Comparison of ENCODE assay signal across 29 cellular contexts in the genomic region with DNA sequence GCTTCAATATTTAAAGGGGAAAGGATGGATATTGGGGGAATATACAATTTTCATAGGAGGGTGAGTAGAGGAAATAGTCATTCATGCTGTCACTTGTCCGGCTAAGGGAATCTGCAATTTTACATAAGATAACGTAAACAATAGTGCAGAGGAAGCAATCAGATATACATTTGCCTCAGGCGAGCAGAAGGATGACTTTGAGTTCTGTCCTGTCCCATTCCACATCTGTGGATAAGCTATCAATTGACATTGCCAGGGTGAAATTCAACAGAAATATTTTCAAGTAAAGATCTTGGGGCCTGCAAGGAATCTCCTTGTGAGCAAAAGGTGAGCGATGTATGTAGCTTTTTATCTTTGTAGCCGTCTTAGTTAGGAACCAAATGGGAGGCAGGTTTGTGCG. TPM values are rescaled to one million over a fixed set of nuclear protein-coding genes. Genes with fewer than 3 reads are reported as not detected.
DNase-seq lines count a peak whose midpoint lies in the region; FAIRE-seq and TF ChIP-seq lines count a peak whose summit lies in the region.
"Had no signal": no experiment of that assay in that cellular context is flagged by ENCODE, and none has a peak within 500 bp of the region (broad histone marks: within the 10 kb centered on the region; RNA-seq: fewer than 3 reads in every experiment).

No MANE protein-coding gene starts in this region.

- H3K9ac ChIP-seq in mesendoderm (ENCODE audit: low read length), result no peak overlapping the region
- H3K9ac ChIP-seq in kidney (ENCODE audit: low read length in 2 of 2), result no peak overlapping the region
- H3K9ac ChIP-seq: BLaER1; BLaER1 treated with 17β-estradiol and CSF1 and Interleukin-3, amounts not matched to agents 10 nM and 100 nM had no signal

- no peak overlapping the region for H3K23ac ChIP-seq in mesendoderm (ENCODE audit: low read length)

- no peak overlapping the region for H2AK5ac ChIP-seq in mesendoderm (ENCODE audit: low read length)

- H3K4me1 ChIP-seq in mesendoderm (ENCODE audit: control insufficient read depth, low read depth, low read length) (no peaks in the 10 kb centered on the region), kidney (ENCODE audit: control insufficient read depth in 1 of 2, insufficient read depth in 1 of 2, low read depth in 1 of 2, low read length in 2 of 2) (no peaks in the 10 kb centered on the region)
- H3K4me1 ChIP-seq: BE2C; BLaER1; BLaER1 treated with 17β-estradiol and CSF1 and Interleukin-3, amounts not matched to agents 10 nM and 100 nM; Caco-2 had no signal

- no peaks in the 10 kb centered on the region for H3K27me3 ChIP-seq in mesendoderm (ENCODE audit: insufficient read depth, low read length, poor library complexity)
- H3K27me3 ChIP-seq: BLaER1; BLaER1 treated with 17β-estradiol and CSF1 and Interleukin-3, amounts not matched to agents 10 nM and 100 nM had no signal

- H3K4me2 ChIP-seq in mesendoderm (ENCODE audit: low read length), result no peak overlapping the region
- H3K4me2 ChIP-seq: A549; BLaER1; BLaER1 treated with 17β-estradiol and CSF1 and Interleukin-3, amounts not matched to agents 10 nM and 100 nM had no signal

- no CpG with 5 or more reads among the region's 6 CpGs for WGBS in mesendoderm (ENCODE audit: extremely low coverage, insufficient coverage, low lambda C conversion rate)

- no peak overlapping the region for H4K5ac ChIP-seq in mesendoderm (ENCODE audit: low read length)

- H3K4me3 ChIP-seq in mesendoderm (ENCODE audit: low read length), result no peak overlapping the region
- H3K4me3 ChIP-seq in kidney (ENCODE audit: low read length in 2 of 2), result no peak overlapping the region
- H3K4me3 ChIP-seq: A549; BLaER1; BLaER1 treated with 17β-estradiol and CSF1 and Interleukin-3, amounts not matched to agents 10 nM and 100 nM had no signal

- H3K27ac ChIP-seq in mesendoderm (ENCODE audit: low read depth, low read length) (no peak overlapping the region), kidney (ENCODE audit: low read depth in 2 of 2, low read length in 2 of 2) (no peak overlapping the region)
- H3K27ac ChIP-seq: 22Rv1; BLaER1; BLaER1 treated with 17β-estradiol and CSF1 and Interleukin-3, amounts not matched to agents 10 nM and 100 nM; C4-2B had no signal

- no peaks in the 10 kb centered on the region for H3K79me2 ChIP-seq in mesendoderm (ENCODE audit: control insufficient read depth, insufficient read depth, low read length)

- H4K8ac ChIP-seq in mesendoderm (ENCODE audit: low read depth, low read length), result no peak overlapping the region

- no peak for TF ChIP-seq CTCF in kidney (IDR thresholded peaks at IDR 0.05; ENCODE audit: borderline replicate concordance, extremely low read depth, insufficient read depth)

- H3K18ac ChIP-seq in mesendoderm (ENCODE audit: low read length), result no peak overlapping the region

- no peak overlapping the region for H2BK15ac ChIP-seq in mesendoderm (replicated peaks; ENCODE audit: low read depth)

- peaks cover 0 to 3% of the 10 kb centered on the region in 2 donors for H3K9me3 ChIP-seq in kidney (ENCODE audit: control insufficient read depth in 1 of 2, low read length in 2 of 2)
- H3K9me3 ChIP-seq: A549, BE2C, Caco-2 had no signal

- H3K36me3 ChIP-seq in mesendoderm (ENCODE audit: control insufficient read depth, insufficient read depth, low read length), result no peaks in the 10 kb centered on the region
- H3K36me3 ChIP-seq in kidney (ENCODE audit: control insufficient read depth in 1 of 2, insufficient read depth in 2 of 2, low read length in 2 of 2), result no peaks in the 10 kb centered on the region
- H3K36me3 ChIP-seq: BE2C; BLaER1; BLaER1 treated with 17β-estradiol and CSF1 and Interleukin-3, amounts not matched to agents 10 nM and 100 nM had no signal

- DNase-seq in mesendoderm, result peak; percentile 56
- DNase-seq in kidney, result no peak
- DNase-seq: 8988T; ACHN; AML-193; BE2C; C1 segment of cervical spinal cord; Caco-2; Calu3; CD4-positive, alpha-beta memory T cell; CD4-positive, alpha-beta T cell; CD4-positive, CD25-positive, alpha-beta regulatory T cell; CD8-positive, alpha-beta memory T cell; CD8-positive, alpha-beta T cell; COR-L47; DMS 273 treated with DMSO at 0.1 percent for 48 hours; DMS153; DMS53; DMS79; DMS79 treated with DMSO at 0.1 percent for 48 hours; DND-41; EL had no signal

- intact Hi-C loops in kidney (cut with DNase I), result no loop called here

- FAIRE-seq in kidney (lab: Jason Lieb, UNC), result no peak
- FAIRE-seq: A204.1, A549, D721Med had no signal

- H2BK5ac ChIP-seq in mesendoderm (ENCODE audit: low read length), result no peak overlapping the region

- H3K4ac ChIP-seq in mesendoderm (ENCODE audit: low read depth, low read length), result no peak overlapping the region

- H3K56ac ChIP-seq in mesendoderm (ENCODE audit: low read length), result no peak overlapping the region

- no peak overlapping the region for H2BK120ac ChIP-seq in mesendoderm (ENCODE audit: low read depth, low read length)

- no peaks in the 10 kb centered on the region for H3K79me1 ChIP-seq in mesendoderm (ENCODE audit: low read length)

RNA-seq across cellular contexts. Expression of a gene that starts 32.6 kb away (rescaled TPM):
- 0.60 TPM for polyA plus RNA-seq in mesendoderm (2013, experiment 1 of 2)
- 0.80 TPM for polyA plus RNA-seq in mesendoderm (2013, experiment 2 of 2)
- total RNA-seq in kidney, result 63.4 TPM
- polyA plus RNA-seq in kidney (ENCODE audit: insufficient read depth, low read depth, low replicate concordance), result 13.8 TPM
- total RNA-seq: Caco-2 had no signal

RNA-seq across cellular contexts. Expression of a gene that starts 52.3 kb away (rescaled TPM):
- 7.0 TPM for polyA plus RNA-seq in mesendoderm (2013, experiment 1 of 2)
- polyA plus RNA-seq in mesendoderm (2013, experiment 2 of 2), result 6.7 TPM
- total RNA-seq in kidney, result 15.0 TPM
- 1.7 TPM for polyA plus RNA-seq in kidney (ENCODE audit: insufficient read depth, low read depth, low replicate concordance)
